Comparison of ENCODE assay signal across 39 cellular contexts in genomic region chrX:25207803-25208202, GRCh38.
"Had no signal": no experiment of that assay in that cellular context is flagged by ENCODE, and none has a peak within 500 bp of the region (broad histone marks: within the 10 kb centered on the region; RNA-seq: fewer than 3 reads in every experiment).

No MANE protein-coding gene starts in this region.

- H3K9me3 Mint-ChIP-seq: activated B cell treated with CpG ODN at 0.5 μM for 24 hours; activated CD4-positive, alpha-beta memory T cell treated with anti-CD3 and anti-CD28 coated beads for 36 hours; activated naive CD8-positive, alpha-beta T cell treated with anti-CD3 and anti-CD28 coated beads for 36 hours; activated T-cell treated with anti-CD3 and anti-CD28 coated beads, Interleukin-2, amount 50 U/mL, for 72 hours; activated T-helper 17 cell treated with anti-CD3 and anti-CD28 coated beads, Interleukin-2, amount 50 U/mL, for 72 hours; central memory CD8-positive, alpha-beta T cell had no signal

- H3K4me3 ChIP-seq: cardiac muscle cell, PC-9 had no signal

- H3K36me3 ChIP-seq: cardiac muscle cell had no signal

- FAIRE-seq: RCC 7860 had no signal

- H3K27ac Mint-ChIP-seq: activated B cell treated with CpG ODN at 0.5 μM for 24 hours; activated CD4-positive, alpha-beta memory T cell treated with anti-CD3 and anti-CD28 coated beads for 36 hours; activated CD8-positive, alpha-beta memory T cell treated with anti-CD3 and anti-CD28 coated beads, Interleukin-2, amount 10 ng/mL, durations not matched to agents 7 days and 5 days; activated naive CD8-positive, alpha-beta T cell treated with anti-CD3 and anti-CD28 coated beads for 36 hours; activated T-cell treated with anti-CD3 and anti-CD28 coated beads, Interleukin-2, amount 50 U/mL, for 72 hours; activated T-helper 17 cell treated with anti-CD3 and anti-CD28 coated beads, Interleukin-2, amount 50 U/mL, for 72 hours had no signal

- H3K27ac ChIP-seq: cardiac muscle cell, KMS-11, PC-9, RWPE1, VCaP had no signal

- ATAC-seq: activated CD8-positive, alpha-beta memory T cell treated with anti-CD3 and anti-CD28 coated beads, Interleukin-2, amount 10 ng/mL, durations not matched to agents 7 days and 5 days; activated T-cell treated with anti-CD3 and anti-CD28 coated beads, Interleukin-2, amount 50 U/mL, for 72 hours; activated T-helper 17 cell treated with anti-CD3 and anti-CD28 coated beads, Interleukin-2, amount 50 U/mL, for 72 hours; Right ventricle myocardium inferior; SK-N-SH treated with all-trans-retinoic acid at 6 μM for 48 hours had no signal

- H3K36me3 Mint-ChIP-seq: activated CD4-positive, alpha-beta memory T cell treated with anti-CD3 and anti-CD28 coated beads for 36 hours; activated CD8-positive, alpha-beta memory T cell treated with anti-CD3 and anti-CD28 coated beads, Interleukin-2, amount 10 ng/mL, durations not matched to agents 7 days and 5 days; activated naive CD8-positive, alpha-beta T cell treated with anti-CD3 and anti-CD28 coated beads for 36 hours had no signal

- H3K27me3 ChIP-seq: cardiac muscle cell had no signal

- H3K4me2 ChIP-seq: KMS-11, PC-9 had no signal

- H3K27me3 Mint-ChIP-seq: activated B cell treated with CpG ODN at 0.5 μM for 24 hours; activated CD4-positive, alpha-beta memory T cell treated with anti-CD3 and anti-CD28 coated beads for 36 hours; activated CD8-positive, alpha-beta memory T cell treated with anti-CD3 and anti-CD28 coated beads, Interleukin-2, amount 10 ng/mL, durations not matched to agents 7 days and 5 days; activated naive CD8-positive, alpha-beta T cell treated with anti-CD3 and anti-CD28 coated beads for 36 hours; central memory CD8-positive, alpha-beta T cell had no signal

- H2AFZ ChIP-seq: PC-9 had no signal

- H3K9ac ChIP-seq: KMS-11 had no signal

- H3K4me3 Mint-ChIP-seq: activated B cell treated with CpG ODN at 0.5 μM for 24 hours; activated CD4-positive, alpha-beta memory T cell treated with anti-CD3 and anti-CD28 coated beads for 36 hours; activated CD8-positive, alpha-beta memory T cell treated with anti-CD3 and anti-CD28 coated beads, Interleukin-2, amount 10 ng/mL, durations not matched to agents 7 days and 5 days; activated naive CD8-positive, alpha-beta T cell treated with anti-CD3 and anti-CD28 coated beads for 36 hours; activated T-cell treated with anti-CD3 and anti-CD28 coated beads, Interleukin-2, amount 50 U/mL, for 72 hours; activated T-helper 17 cell treated with anti-CD3 and anti-CD28 coated beads, Interleukin-2, amount 50 U/mL, for 72 hours; central memory CD8-positive, alpha-beta T cell had no signal

- H3K4me1 Mint-ChIP-seq: activated B cell treated with CpG ODN at 0.5 μM for 24 hours; activated CD8-positive, alpha-beta memory T cell treated with anti-CD3 and anti-CD28 coated beads, Interleukin-2, amount 10 ng/mL, durations not matched to agents 7 days and 5 days; activated naive CD8-positive, alpha-beta T cell treated with anti-CD3 and anti-CD28 coated beads for 36 hours; activated T-helper 17 cell treated with anti-CD3 and anti-CD28 coated beads, Interleukin-2, amount 50 U/mL, for 72 hours; central memory CD8-positive, alpha-beta T cell had no signal

- DNase-seq: activated B cell treated with CpG ODN at 0.5 μM for 24 hours; activated CD4-positive, alpha-beta memory T cell treated with anti-CD3 and anti-CD28 coated beads for 36 hours; activated CD4-positive, alpha-beta T cell treated with anti-CD3 and anti-CD28 coated beads for 4 hours; activated CD4-positive, alpha-beta T cell treated with anti-CD3 and anti-CD28 coated beads, Interleukin-2, amount 50 U/mL, for 1 hour; activated CD4-positive, CD25-positive, alpha-beta regulatory T cell treated with anti-CD3 and anti-CD28 coated beads, Interleukin-2, amount 50 U/mL, for 72 hours; activated CD8-positive, alpha-beta memory T cell treated with anti-CD3 and anti-CD28 coated beads for 24 hours; activated CD8-positive, alpha-beta memory T cell treated with anti-CD3 and anti-CD28 coated beads, Interleukin-2, amount 10 ng/mL, durations not matched to agents 7 days and 5 days; activated CD8-positive, alpha-beta memory T cell treated with anti-CD3 and anti-CD28 coated beads, Interleukin-2, amount 50 U/mL, for 48 hours; activated effector memory CD4-positive, alpha-beta T cell treated with anti-CD3 and anti-CD28 coated beads, Interleukin-2, amount 50 U/mL, for 16 hours; activated naive CD4-positive, alpha-beta T cell; activated naive CD4-positive, alpha-beta T cell treated with anti-CD3 and anti-CD28 coated beads, Interleukin-2, amount 50 U/mL, for 16 hours; activated naive CD8-positive, alpha-beta T cell treated with anti-CD3 and anti-CD28 coated beads for 36 hours; activated T-cell treated with anti-CD3 and anti-CD28 coated beads, Interleukin-2, amount 50 U/mL, for 72 hours; amniotic stem cell; aorta; MM.1S; MV-4-11; NCI-H1092; NCI-H187 treated with DMSO at 0.1 percent for 48 hours; NCI-H2081; NCI-H446; NCI-H510A treated with DMSO at 0.1 percent for 48 hours; NCI-H526 treated with DMSO at 0.1 percent for 48 hours; NCI-H82; NK-92 treated with Interleukin-12 subunit alpha and Interleukin-12 subunit beta, amount 100 ng/mL, for 24 hours; PC-9; SIG-M5; T-helper 1 cell; T-helper 2 cell; T-helper 9 cell had no signal
